3 cellular contexts compared by ENCODE assay signal in the genomic region with DNA sequence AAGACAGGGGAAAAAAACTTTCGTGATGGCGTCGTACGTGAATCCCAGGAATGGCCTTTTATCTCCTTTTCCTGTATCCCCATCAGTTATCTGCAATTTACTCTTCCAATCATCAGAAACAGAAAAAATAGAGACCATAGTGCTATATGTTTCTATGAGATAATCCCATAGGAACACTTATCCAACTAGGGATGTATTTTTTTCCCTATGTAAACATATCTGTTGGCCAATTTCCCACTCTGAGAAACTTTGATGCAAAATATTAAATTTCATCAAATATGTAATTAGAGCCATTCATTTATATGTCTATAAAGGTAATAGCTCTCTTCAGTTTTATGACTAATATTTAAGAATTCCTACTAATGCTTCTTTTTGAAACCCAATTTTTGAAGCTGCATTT.
"Had no signal": no experiment of that assay in that cellular context is flagged by ENCODE, and none has a peak within 500 bp of the region (broad histone marks: within the 10 kb centered on the region; RNA-seq: fewer than 3 reads in every experiment).

A gene with protein sequence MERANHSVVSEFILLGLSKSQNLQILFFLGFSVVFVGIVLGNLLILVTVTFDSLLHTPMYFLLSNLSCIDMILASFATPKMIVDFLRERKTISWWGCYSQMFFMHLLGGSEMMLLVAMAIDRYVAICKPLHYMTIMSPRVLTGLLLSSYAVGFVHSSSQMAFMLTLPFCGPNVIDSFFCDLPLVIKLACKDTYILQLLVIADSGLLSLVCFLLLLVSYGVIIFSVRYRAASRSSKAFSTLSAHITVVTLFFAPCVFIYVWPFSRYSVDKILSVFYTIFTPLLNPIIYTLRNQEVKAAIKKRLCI (minus strand): TSS at position 101 of the 400 bp plus-strand sequence. CDS start 1,280 bp downstream, outside the sequence.

- DNase-seq: GDM1, GF-D8 had no signal

- ATAC-seq: GM12878 had no signal
